3 cellular contexts compared by ENCODE assay signal in genomic region chr10:110394898-110395297, GRCh38.
TF ChIP-seq lines count a peak whose summit lies in the region.

No MANE protein-coding gene starts in this region.

TF ChIP-seq in HCT116, 20 proteins besides CTCF, POLR2A, EP300 and RAD21:
- TF ChIP-seq CEBPB (IDR thresholded peaks at IDR 0.05; ENCODE audit: low read depth), result no peak
- TF ChIP-seq REST (IDR thresholded peaks at IDR 0.05; ENCODE audit: low read depth), result no peak
- TF ChIP-seq EZH2 (IDR thresholded peaks at IDR 0.05), result no peak

TF ChIP-seq in GM12878, 131 proteins besides CTCF, POLR2A, EP300 and RAD21:
- TF ChIP-seq E4F1 (IDR thresholded peaks at IDR 0.05; ENCODE audit: borderline replicate concordance, partially characterized antibody), result no peak
- no peak for TF ChIP-seq RAD51 (IDR thresholded peaks at IDR 0.05)
- no peak for TF ChIP-seq WRNIP1 (IDR thresholded peaks at IDR 0.05; ENCODE audit: borderline replicate concordance, low read depth, low read length)
- TF ChIP-seq SKIL (IDR thresholded peaks at IDR 0.05; ENCODE audit: low read depth, poor library complexity, severe bottlenecking), result no peak
- no peak for TF ChIP-seq ASH2L (IDR thresholded peaks at IDR 0.05; ENCODE audit: borderline replicate concordance, low read depth)
- no peak for TF ChIP-seq USF1 (IDR thresholded peaks at IDR 0.05; ENCODE audit: borderline replicate concordance, extremely low read length, insufficient read depth, low read depth, low read length)
- no peak for TF ChIP-seq SPI1 (IDR thresholded peaks at IDR 0.05; ENCODE audit: borderline replicate concordance, insufficient read depth, low read depth, low read length)
- TF ChIP-seq MTA3 (IDR thresholded peaks at IDR 0.05; ENCODE audit: borderline replicate concordance, low read length), result no peak

TF ChIP-seq in GM23338, 12 proteins besides CTCF, POLR2A, EP300 and RAD21:
- TF ChIP-seq EZH2 (IDR thresholded peaks at IDR 0.05; ENCODE audit: low read depth, unreplicated experiment) (no peak), ETS1 (IDR thresholded peaks at IDR 0.05) (no peak), ZNF462 (CRISPR knock-in tag; IDR thresholded peaks at IDR 0.05) (no peak), STAT1 (IDR thresholded peaks at IDR 0.05; ENCODE audit: unreplicated experiment) (no peak), ZNF114 (CRISPR knock-in tag; IDR thresholded peaks at IDR 0.05) (no peak), REST (IDR thresholded peaks at IDR 0.05; ENCODE audit: unreplicated experiment) (no peak), EZH2phosphoT487 (IDR thresholded peaks at IDR 0.05; ENCODE audit: unreplicated experiment) (no peak), POLR2AphosphoS5 (IDR thresholded peaks at IDR 0.05; ENCODE audit: low read depth) (no peak), ZNF331 (CRISPR knock-in tag; IDR thresholded peaks at IDR 0.05; ENCODE audit: low read depth) (no peak), NANOG (IDR thresholded peaks at IDR 0.05; ENCODE audit: borderline replicate concordance) (no peak), JUNB (IDR thresholded peaks at IDR 0.05; ENCODE audit: unreplicated experiment) (no peak), CREB1 (CRISPR knock-in tag; IDR thresholded peaks at IDR 0.05; ENCODE audit: low read depth) (no peak)
